Comparison of ENCODE assay signal across 9 cellular contexts in the genomic region with DNA sequence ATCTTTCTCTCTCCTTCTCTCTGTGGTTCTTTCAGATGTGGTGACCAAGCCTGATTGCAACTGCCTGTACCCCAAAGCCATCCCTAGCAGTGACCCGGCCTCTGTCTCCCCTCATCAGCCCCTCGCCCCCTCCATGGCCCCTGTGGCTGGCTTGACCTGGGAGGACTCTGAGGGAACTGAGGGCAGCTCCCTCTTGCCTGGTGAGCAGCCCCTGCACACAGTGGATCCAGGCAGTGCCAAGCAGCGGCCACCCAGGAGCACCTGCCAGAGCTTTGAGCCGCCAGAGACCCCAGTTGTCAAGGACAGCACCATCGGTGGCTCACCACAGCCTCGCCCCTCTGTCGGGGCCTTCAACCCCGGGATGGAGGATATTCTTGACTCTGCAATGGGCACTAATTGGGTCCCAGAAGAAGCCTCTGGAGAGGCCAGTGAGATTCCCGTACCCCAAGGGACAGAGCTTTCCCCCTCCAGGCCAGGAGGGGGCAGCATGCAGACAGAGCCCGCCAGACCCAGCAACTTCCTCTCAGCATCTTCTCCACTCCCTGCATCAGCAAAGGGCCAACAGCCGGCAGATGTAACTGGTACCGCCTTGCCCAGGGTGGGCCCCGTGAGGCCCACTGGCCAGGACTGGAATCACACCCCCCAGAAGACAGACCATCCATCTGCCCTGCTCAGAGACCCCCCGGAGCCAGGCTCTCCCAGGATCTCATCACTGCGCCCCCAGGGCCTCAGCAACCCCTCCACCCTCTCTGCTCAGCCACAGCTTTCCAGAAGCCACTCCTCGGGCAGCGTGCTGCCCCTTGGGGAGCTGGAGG. TPM values are rescaled to one million over a fixed set of nuclear protein-coding genes. Genes with fewer than 3 reads are reported as not detected.
DNase-seq lines count a peak whose midpoint lies in the region; ATAC-seq, FAIRE-seq and TF ChIP-seq lines count a peak whose summit lies in the region.
"Had no signal": no experiment of that assay in that cellular context is flagged by ENCODE, and none has a peak within 500 bp of the region (broad histone marks: within the 10 kb centered on the region; RNA-seq: fewer than 3 reads in every experiment).

No MANE protein-coding gene starts in this region.

- TF ChIP-seq CTCF in AG04450 (IDR thresholded peaks at IDR 0.05; ENCODE audit: low read depth, low read length) (peak; percentile 44), keratinocyte (optimal IDR thresholded peaks at IDR 0.05 in 1 of 3, IDR thresholded peaks at IDR 0.05 in 1 of 3, conservative IDR thresholded peaks at IDR 0.05 in 1 of 3; ENCODE audit: extremely low read depth in 1 of 3, insufficient read depth in 2 of 3, low read length in 3 of 3) (peak in 2 of 3 experiments; percentile 33 to 51)
- TF ChIP-seq CTCF in activated CD8-positive, alpha-beta T cell treated with anti-CD3 and anti-CD28 coated beads for 36 hours (IDR thresholded peaks at IDR 0.05), result peak; percentile 48

- FAIRE-seq in keratinocyte (lab: Jason Lieb, UNC) (no peak), GM12891 (lab: Jason Lieb, UNC) (no peak)

- POLR2A ChIA-PET in AG04450 (lab: Yijun Ruan, JAX), result no interaction called here
- POLR2A ChIA-PET in HEK293T (lab: Yijun Ruan, JAX), result no interaction called here
- POLR2A ChIA-PET in activated CD8-positive, alpha-beta T cell treated with anti-CD3 and anti-CD28 coated beads for 36 hours (lab: Charles Lee), result interaction anchor here (0.9 to 2.1 kb wide), 3 partner anchors 12 to 63 kb away, joined by 3 to 6 read pairs (median 3); partner anchors contain the start of gene AHCYL1

- H3K27me3 Mint-ChIP-seq in activated CD8-positive, alpha-beta T cell treated with anti-CD3 and anti-CD28 coated beads for 36 hours, result no peaks in the 10 kb centered on the region
- H3K27me3 Mint-ChIP-seq: central memory CD8-positive, alpha-beta T cell had no signal

- no peak overlapping the region for H3K4me2 ChIP-seq in keratinocyte (ENCODE audit: control insufficient read depth, extremely low read depth, insufficient read depth, low read depth, low read length)

- no peak for TF ChIP-seq POLR2A in GM12891 (IDR thresholded peaks at IDR 0.05; ENCODE audit: low read depth, low read length)

- peak overlapping the region; percentile 11 for H3K27ac ChIP-seq in AG04450 (ENCODE audit: low read depth, low read length)
- H3K27ac ChIP-seq in keratinocyte (ENCODE audit: control insufficient read depth, insufficient read depth, low read length), result no peak overlapping the region
- no peak overlapping the region for H3K27ac ChIP-seq in caudate nucleus (ENCODE audit: low read depth, low read length)

- dilution Hi-C loops in keratinocyte (cut with MboI; ENCODE audit: extremely low pct_ligation_motif_present, low sequenced_read_pairs), result no loop called here

- DNase-seq in AG04450 (ENCODE audit: low read depth, low spot score) (no peak), HEK293T (ENCODE audit: extremely low spot score) (peak; percentile 57), keratinocyte (ENCODE audit: low read depth, low spot score) (no peak), NCI-H2107 treated with DMSO at 0.1 percent for 48 hours (lab: John Stamatoyannopoulos, UW; ENCODE audit: unreplicated experiment) (no peak), caudate nucleus (lab: John Stamatoyannopoulos, UW) (no peak), GM12891 (ENCODE audit: insufficient read length, low spot score) (no peak)
- peak; percentile 31 for DNase-seq in activated CD8-positive, alpha-beta T cell treated with anti-CD3 and anti-CD28 coated beads for 36 hours
- DNase-seq in activated effector memory CD4-positive, alpha-beta T cell treated with Interleukin-2 at 50 U/mL for 16 hours, result no peak

- peaks cover 8% of the 10 kb centered on the region for H3K4me1 ChIP-seq in keratinocyte (ENCODE audit: control insufficient read depth, extremely low read depth, insufficient read depth, low read length)

- no peaks in the 10 kb centered on the region for H3K36me3 ChIP-seq in keratinocyte (ENCODE audit: control insufficient read depth in 2 of 2, extremely low read depth in 1 of 2, insufficient read depth in 2 of 2, low read length in 2 of 2)

- H3K79me2 ChIP-seq in keratinocyte (ENCODE audit: control insufficient read depth, insufficient read depth, low read length), result no peaks in the 10 kb centered on the region

- no peaks in the 10 kb centered on the region for H4K20me1 ChIP-seq in keratinocyte (ENCODE audit: control insufficient read depth, extremely low read depth, insufficient read depth, low read length)

- ATAC-seq in activated CD8-positive, alpha-beta T cell treated with anti-CD3 and anti-CD28 coated beads for 36 hours, result peak; percentile 68

- CTCF ChIA-PET in AG04450 (lab: Charles Lee), result interaction anchor here (0.6 to 4.8 kb wide), 4 partner anchors 26 to 146 kb away, joined by 3 to 26 read pairs (median 4); partner anchors contain the start of gene AHCYL1
- CTCF ChIA-PET in HEK293T (lab: Yijun Ruan, JAX), result interaction anchor here (0.8 to 1.7 kb wide), 6 partner anchors 9 to 61 kb away, joined by 3 to 7 read pairs (median 4); partner anchors contain the start of gene AHCYL1
- CTCF ChIA-PET in activated CD8-positive, alpha-beta T cell treated with anti-CD3 and anti-CD28 coated beads for 36 hours (lab: Charles Lee), result interaction anchor here (0.7 to 2.4 kb wide), 14 partner anchors 8 to 146 kb away, joined by 3 to 12 read pairs (median 3); partner anchors contain the start of gene AHCYL1

- peak overlapping the region; percentile 25 for H3K4me3 Mint-ChIP-seq in activated CD8-positive, alpha-beta T cell treated with anti-CD3 and anti-CD28 coated beads for 36 hours
- H3K4me3 Mint-ChIP-seq: central memory CD8-positive, alpha-beta T cell had no signal

- H3K9me1 ChIP-seq in keratinocyte (ENCODE audit: control insufficient read depth, extremely low read depth, insufficient read depth, low read length), result no peaks in the 10 kb centered on the region

- no peaks in the 10 kb centered on the region for H3K4me1 Mint-ChIP-seq in activated CD8-positive, alpha-beta T cell treated with anti-CD3 and anti-CD28 coated beads for 36 hours (ENCODE audit: low read depth)
- H3K4me1 Mint-ChIP-seq: central memory CD8-positive, alpha-beta T cell had no signal

- H3K27ac Mint-ChIP-seq in activated CD8-positive, alpha-beta T cell treated with anti-CD3 and anti-CD28 coated beads for 36 hours, result no peak overlapping the region

- H3K9me3 Mint-ChIP-seq in activated CD8-positive, alpha-beta T cell treated with anti-CD3 and anti-CD28 coated beads for 36 hours, result no peaks in the 10 kb centered on the region
- H3K9me3 Mint-ChIP-seq: central memory CD8-positive, alpha-beta T cell had no signal

- H3K9me3 ChIP-seq in AG04450 (ENCODE audit: control insufficient read depth, insufficient read depth, low read length) (peaks cover 13% of the 10 kb centered on the region), keratinocyte (ENCODE audit: control insufficient read depth, low read depth, low read length) (no peaks in the 10 kb centered on the region)

- peaks cover 68% of the 10 kb centered on the region for H3K36me3 Mint-ChIP-seq in activated CD8-positive, alpha-beta T cell treated with anti-CD3 and anti-CD28 coated beads for 36 hours (ENCODE audit: low read depth)

- H3K27me3 ChIP-seq in AG04450 (ENCODE audit: control insufficient read depth, insufficient read depth, low read length) (no peaks in the 10 kb centered on the region), keratinocyte (ENCODE audit: control insufficient read depth, extremely low read depth, insufficient read depth, low read length) (no peaks in the 10 kb centered on the region)

- intact Hi-C loops in activated CD8-positive, alpha-beta T cell treated with anti-CD3 and anti-CD28 coated beads for 36 hours (cut with micrococcal nuclease), result no loop called here

- no peak overlapping the region for H3K9ac ChIP-seq in keratinocyte (ENCODE audit: control insufficient read depth, extremely low read depth, insufficient read depth, low read length)

- H3K4me3 ChIP-seq in AG04450 (ENCODE audit: low read depth, low read length) (no peak overlapping the region), keratinocyte (ENCODE audit: control insufficient read depth in 2 of 3, extremely low read depth in 1 of 3, insufficient read depth in 2 of 3, low read depth in 1 of 3, low read length in 3 of 3) (no peak overlapping the region)

- no peak overlapping the region for H2AFZ ChIP-seq in keratinocyte (ENCODE audit: control insufficient read depth, low read length)

TF ChIP-seq in HEK293T, 16 proteins besides CTCF, POLR2A, EP300 and RAD21 (continues in another document):
- TF ChIP-seq ELF4 (IDR thresholded peaks at IDR 0.05) (no peak), L3MBTL2 (conservative IDR thresholded peaks at IDR 0.05) (no peak)

TF ChIP-seq in GM12891, 5 proteins besides CTCF, POLR2A, EP300 and RAD21:
- no peak for TF ChIP-seq POU2F2 (IDR thresholded peaks at IDR 0.05; ENCODE audit: low read depth, low read length)
- TF ChIP-seq SPI1 (IDR thresholded peaks at IDR 0.05; ENCODE audit: low read depth, low read length), result no peak
- no peak for TF ChIP-seq PAX5 (IDR thresholded peaks at IDR 0.05; ENCODE audit: insufficient read depth, low read length, severe bottlenecking)
- TF ChIP-seq TAF1 (IDR thresholded peaks at IDR 0.05; ENCODE audit: low read depth, low read length), result no peak
- no peak for TF ChIP-seq POLR2AphosphoS5 (IDR thresholded peaks at IDR 0.05; ENCODE audit: low read depth, low read length)

RNA-seq across cellular contexts. Expression of gene CSF1, which starts 12.7 kb away (rescaled TPM):
- polyA plus RNA-seq in AG04450 (2011; rRNA removed) (70.1 and 84.1 TPM in 2 replicates), keratinocyte (1.5 to 2.3 TPM (median 1.8 TPM) in 3 replicates)
- 45.9 and 52.7 TPM in 2 replicates for polyA minus RNA-seq in AG04450 (2011; rRNA and poly(A)+ RNA removed)
- 10 to 100 TPM; 28.3 to 33.3 TPM for total RNA-seq in activated CD8-positive, alpha-beta T cell treated with anti-CD3 and anti-CD28 coated beads for 36 hours
- polyA plus RNA-seq in keratinocyte (2011; ENCODE audit: low read depth), result not detected
- 0.90 and 1.5 TPM in 2 replicates for polyA plus RNA-seq in keratinocyte (2011; cell fraction: cytosol; rRNA removed)
- 3.6 and 5.6 TPM in 2 replicates for polyA plus RNA-seq in keratinocyte (2011; cell fraction: nucleus; rRNA removed)
- polyA plus RNA-seq in keratinocyte (2012; ENCODE audit: low replicate concordance), result 0.34 and 1.4 TPM in 2 replicates
- polyA minus RNA-seq in keratinocyte, result 0.32 to 2.8 TPM (median 1.2 TPM) in 3 replicates
- polyA minus RNA-seq in keratinocyte (2011; cell fraction: cytosol; rRNA and poly(A)+ RNA removed), result 0.96 TPM
- polyA minus RNA-seq in keratinocyte (2011; cell fraction: nucleus; rRNA and poly(A)+ RNA removed), result 3.5 and 4.2 TPM in 2 replicates
- polyA plus RNA-seq in GM12891 (2012; ENCODE audit: low read depth, missing spikeins), result 4.8 TPM

Comparison
In these comparisons a context has a peak if more than half of its experiments do, and no peak if none do; other contexts are left out.
1. DNase-seq: peak in HEK293T (single experiment) and activated CD8-positive, alpha-beta T cell treated with anti-CD3 and anti-CD28 coated beads for 36 hours (single experiment); none in AG04450 (single experiment), keratinocyte (single experiment), activated effector memory CD4-positive, alpha-beta T cell treated with Interleukin-2 at 50 U/mL for 16 hours (single experiment), NCI-H2107 treated with DMSO at 0.1 percent for 48 hours (single experiment), caudate nucleus (0 of 61) and GM12891 (single experiment).
2. RNA of gene CSF1, which starts 12.7 kb away (polyA plus RNA-seq): 70.1 to 84.1 TPM in AG04450; 0.34 to 5.6 TPM in keratinocyte; every median in the first group is over 10 times any median in the second.
3. Peak in every context shown above with its lines, with median percentiles within 50 percentile points of each other: CTCF ChIP-seq.